Comparison of ENCODE assay signal across 2 cellular contexts in the genomic region with DNA sequence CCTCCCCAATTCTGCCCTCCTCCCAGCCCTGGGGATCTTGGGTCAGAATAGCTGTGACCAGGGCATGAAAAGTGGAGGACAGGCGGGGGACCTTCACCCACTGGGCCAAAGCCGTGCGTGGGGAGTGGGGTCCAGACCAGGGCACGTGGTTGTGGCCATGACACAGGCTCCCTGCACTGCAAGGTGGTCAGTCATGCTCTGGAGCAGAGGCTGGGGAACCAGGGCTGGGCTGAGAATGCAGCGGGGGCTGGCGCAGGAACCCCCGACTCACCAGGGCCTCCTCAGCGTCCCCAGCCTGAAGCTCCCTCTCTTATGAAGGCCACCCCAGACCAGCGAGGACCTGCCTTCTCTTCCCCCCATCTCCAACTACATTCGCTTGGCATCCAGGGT.
TF ChIP-seq lines count a peak whose summit lies in the region.

No MANE protein-coding gene starts in this region.

TF ChIP-seq in SK-N-SH, 30 proteins besides CTCF, POLR2A, EP300 and RAD21 (continued from another document):
- TF ChIP-seq, protein P1, sequence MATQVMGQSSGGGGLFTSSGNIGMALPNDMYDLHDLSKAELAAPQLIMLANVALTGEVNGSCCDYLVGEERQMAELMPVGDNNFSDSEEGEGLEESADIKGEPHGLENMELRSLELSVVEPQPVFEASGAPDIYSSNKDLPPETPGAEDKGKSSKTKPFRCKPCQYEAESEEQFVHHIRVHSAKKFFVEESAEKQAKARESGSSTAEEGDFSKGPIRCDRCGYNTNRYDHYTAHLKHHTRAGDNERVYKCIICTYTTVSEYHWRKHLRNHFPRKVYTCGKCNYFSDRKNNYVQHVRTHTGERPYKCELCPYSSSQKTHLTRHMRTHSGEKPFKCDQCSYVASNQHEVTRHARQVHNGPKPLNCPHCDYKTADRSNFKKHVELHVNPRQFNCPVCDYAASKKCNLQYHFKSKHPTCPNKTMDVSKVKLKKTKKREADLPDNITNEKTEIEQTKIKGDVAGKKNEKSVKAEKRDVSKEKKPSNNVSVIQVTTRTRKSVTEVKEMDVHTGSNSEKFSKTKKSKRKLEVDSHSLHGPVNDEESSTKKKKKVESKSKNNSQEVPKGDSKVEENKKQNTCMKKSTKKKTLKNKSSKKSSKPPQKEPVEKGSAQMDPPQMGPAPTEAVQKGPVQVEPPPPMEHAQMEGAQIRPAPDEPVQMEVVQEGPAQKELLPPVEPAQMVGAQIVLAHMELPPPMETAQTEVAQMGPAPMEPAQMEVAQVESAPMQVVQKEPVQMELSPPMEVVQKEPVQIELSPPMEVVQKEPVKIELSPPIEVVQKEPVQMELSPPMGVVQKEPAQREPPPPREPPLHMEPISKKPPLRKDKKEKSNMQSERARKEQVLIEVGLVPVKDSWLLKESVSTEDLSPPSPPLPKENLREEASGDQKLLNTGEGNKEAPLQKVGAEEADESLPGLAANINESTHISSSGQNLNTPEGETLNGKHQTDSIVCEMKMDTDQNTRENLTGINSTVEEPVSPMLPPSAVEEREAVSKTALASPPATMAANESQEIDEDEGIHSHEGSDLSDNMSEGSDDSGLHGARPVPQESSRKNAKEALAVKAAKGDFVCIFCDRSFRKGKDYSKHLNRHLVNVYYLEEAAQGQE (IDR thresholded peaks at IDR 0.05; ENCODE audit: low read depth, low read length), result no peak
- no peak for TF ChIP-seq RCOR1 (IDR thresholded peaks at IDR 0.05; ENCODE audit: low read length)
- TF ChIP-seq YY1 (IDR thresholded peaks at IDR 0.05; ENCODE audit: low read depth), result no peak
- TF ChIP-seq TCF12 (IDR thresholded peaks at IDR 0.05), result no peak

TF ChIP-seq in SK-N-SH treated with all-trans-retinoic acid at 6 μM for 48 hours, 23 proteins besides CTCF, POLR2A, EP300 and RAD21 (continued from another document):
- TF ChIP-seq, protein P2, sequence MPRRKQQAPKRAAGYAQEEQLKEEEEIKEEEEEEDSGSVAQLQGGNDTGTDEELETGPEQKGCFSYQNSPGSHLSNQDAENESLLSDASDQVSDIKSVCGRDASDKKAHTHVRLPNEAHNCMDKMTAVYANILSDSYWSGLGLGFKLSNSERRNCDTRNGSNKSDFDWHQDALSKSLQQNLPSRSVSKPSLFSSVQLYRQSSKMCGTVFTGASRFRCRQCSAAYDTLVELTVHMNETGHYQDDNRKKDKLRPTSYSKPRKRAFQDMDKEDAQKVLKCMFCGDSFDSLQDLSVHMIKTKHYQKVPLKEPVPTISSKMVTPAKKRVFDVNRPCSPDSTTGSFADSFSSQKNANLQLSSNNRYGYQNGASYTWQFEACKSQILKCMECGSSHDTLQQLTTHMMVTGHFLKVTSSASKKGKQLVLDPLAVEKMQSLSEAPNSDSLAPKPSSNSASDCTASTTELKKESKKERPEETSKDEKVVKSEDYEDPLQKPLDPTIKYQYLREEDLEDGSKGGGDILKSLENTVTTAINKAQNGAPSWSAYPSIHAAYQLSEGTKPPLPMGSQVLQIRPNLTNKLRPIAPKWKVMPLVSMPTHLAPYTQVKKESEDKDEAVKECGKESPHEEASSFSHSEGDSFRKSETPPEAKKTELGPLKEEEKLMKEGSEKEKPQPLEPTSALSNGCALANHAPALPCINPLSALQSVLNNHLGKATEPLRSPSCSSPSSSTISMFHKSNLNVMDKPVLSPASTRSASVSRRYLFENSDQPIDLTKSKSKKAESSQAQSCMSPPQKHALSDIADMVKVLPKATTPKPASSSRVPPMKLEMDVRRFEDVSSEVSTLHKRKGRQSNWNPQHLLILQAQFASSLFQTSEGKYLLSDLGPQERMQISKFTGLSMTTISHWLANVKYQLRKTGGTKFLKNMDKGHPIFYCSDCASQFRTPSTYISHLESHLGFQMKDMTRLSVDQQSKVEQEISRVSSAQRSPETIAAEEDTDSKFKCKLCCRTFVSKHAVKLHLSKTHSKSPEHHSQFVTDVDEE (CRISPR knock-in tag; IDR thresholded peaks at IDR 0.05), result no peak
- no peak for TF ChIP-seq ZC3H10 (CRISPR knock-in tag; IDR thresholded peaks at IDR 0.05)
- no peak for TF ChIP-seq ZFP30 (CRISPR knock-in tag; IDR thresholded peaks at IDR 0.05)
TF ChIP-seq in SK-N-SH treated with all-trans-retinoic acid at 6 μM for 48 hours: peak in this region for 0.
